Comparison of ENCODE assay signal across 11 cellular contexts in the genomic region with DNA sequence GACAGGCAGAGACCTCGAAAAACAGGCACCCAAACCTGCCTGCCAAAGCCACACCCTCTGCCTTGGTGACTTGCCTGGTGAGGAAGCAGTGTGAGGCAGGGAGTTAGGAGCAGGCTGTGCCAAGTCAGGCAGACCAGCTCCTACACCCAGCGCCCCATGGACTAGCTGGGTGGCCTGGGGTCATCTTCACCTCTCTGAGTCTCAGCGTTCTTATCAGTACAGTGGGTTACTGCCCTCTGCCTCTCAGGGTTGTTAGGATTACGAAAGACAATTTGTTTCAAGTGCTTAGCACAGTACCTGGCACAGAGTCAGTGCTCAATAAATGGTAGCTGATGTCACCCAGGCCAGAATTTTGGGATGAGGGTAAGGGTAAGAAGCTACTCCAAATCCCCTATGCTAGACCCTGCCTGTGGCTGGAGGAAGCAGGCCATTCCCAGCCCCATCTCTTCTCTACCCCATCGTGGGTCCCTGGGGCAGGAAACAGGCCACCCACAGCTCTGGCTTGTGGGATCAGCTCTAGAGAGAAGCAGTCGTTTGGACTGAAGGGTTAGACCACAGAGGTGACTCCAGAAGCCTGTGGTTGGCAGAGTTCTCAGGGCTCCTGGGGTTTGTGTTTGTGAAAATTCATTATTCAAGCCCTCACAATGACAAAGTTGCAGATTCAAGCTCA. TPM values are rescaled to one million over a fixed set of nuclear protein-coding genes. Genes with fewer than 3 reads are reported as not detected.
A peak's percentile ranks its signal among the peaks of the same experiment; 100 is the strongest.
DNase-seq lines count a peak whose midpoint lies in the region; ATAC-seq and TF ChIP-seq lines count a peak whose summit lies in the region.
"Had no signal": no experiment of that assay in that cellular context is flagged by ENCODE, and none has a peak within 500 bp of the region (broad histone marks: within the 10 kb centered on the region; RNA-seq: fewer than 3 reads in every experiment).

No MANE protein-coding gene starts in this region.

- H3K4me1 ChIP-seq in SK-N-SH (ENCODE audit: control insufficient read depth in 1 of 2, insufficient read depth in 2 of 2, low read depth in 1 of 2, low read length in 1 of 2) = peaks cover 0 to 4% of the 10 kb centered on the region in 2 experiments; a peak in 1 of 4 replicates
- H3K4me1 ChIP-seq in transverse colon = peaks cover 7 to 26% (median 13%) of the 10 kb centered on the region in 4 donors

- TF ChIP-seq EP300 in SK-N-SH (IDR thresholded peaks at IDR 0.05; ENCODE audit: borderline replicate concordance in 1 of 2, low read depth in 1 of 2, low read length in 1 of 2) = no peak
- TF ChIP-seq EP300 in transverse colon (IDR thresholded peaks at IDR 0.05; ENCODE audit: low read depth) = no peak

- ATAC-seq in SK-N-SH treated with all-trans-retinoic acid at 6 μM for 48 hours (no peak), left lobe of liver (peak; percentile 84), HG03571 (IDR thresholded peaks at IDR 0.05; ENCODE audit: unreplicated experiment) (no peak), GM19397 (IDR thresholded peaks at IDR 0.05; ENCODE audit: unreplicated experiment) (no peak)

- H2AFZ ChIP-seq in SK-N-SH (ENCODE audit: low read depth) = no peak overlapping the region

- H3K9ac ChIP-seq in SK-N-SH = no peak overlapping the region

- no peak overlapping the region for H3K4me2 ChIP-seq in SK-N-SH

- 49% methylated on average over 3 of the region's 6 CpGs for WGBS in SK-N-SH (ENCODE audit: low lambda C conversion rate)
- WGBS in transverse colon (ENCODE audit: low coverage in 1 of 2), 2 donors = 50% methylated on average over 5 of the region's 6 CpGs; no CpG with 5 or more reads in 1 of the 2 donors

- CTCF ChIA-PET in SK-N-SH (lab: Yijun Ruan, JAX) = interaction anchor here (0.7 to 9.3 kb wide), 27 partner anchors 9 to 323 kb away, joined by 3 to 109 read pairs (median 5); a partner anchor contains a TSS

- no peak for TF ChIP-seq CTCF in SK-N-SH (IDR thresholded peaks at IDR 0.05)
- no peak for TF ChIP-seq CTCF in brain microvascular endothelial cell (IDR thresholded peaks at IDR 0.05; ENCODE audit: low read depth, low read length, missing control alignments)
- no peak for TF ChIP-seq CTCF in transverse colon (IDR thresholded peaks at IDR 0.05)

- H4K20me1 ChIP-seq in SK-N-SH (ENCODE audit: insufficient read depth) = no peaks in the 10 kb centered on the region

- H3K9me2 ChIP-seq in SK-N-SH = no peaks in the 10 kb centered on the region

- POLR2A ChIA-PET in SK-N-SH (lab: Yijun Ruan, JAX) = interaction anchor here (0.6 kb wide), 1 partner anchor 35 kb away, joined by 4 read pairs; no protein-coding TSS in a partner anchor

- TF ChIP-seq RAD21 in SK-N-SH (IDR thresholded peaks at IDR 0.05; ENCODE audit: low read length) = no peak

- in situ Hi-C loops in brain microvascular endothelial cell (cut with HindIII; ENCODE audit: low pct_ligation_motif_present, low sequenced_read_pairs) = no loop called here
- in situ Hi-C loops in transverse colon (cut with MboI; ENCODE audit: low pct_ligation_motif_present in 1 of 4, low pct_unique_long_range_greater_than_20kb in 1 of 4, low sequenced_read_pairs in 3 of 4) = no loop called here

- H3K27ac ChIP-seq in SK-N-SH (ENCODE audit: low read depth in 2 of 2, low read length in 1 of 2) = no peak overlapping the region
- no peak overlapping the region for H3K27ac ChIP-seq in brain microvascular endothelial cell
- peak overlapping the region; percentile 36 to 60 (median 40) for H3K27ac ChIP-seq in transverse colon
- H3K27ac ChIP-seq: WERI-Rb-1 had no signal

- H3K9me3 ChIP-seq in SK-N-SH (no peaks in the 10 kb centered on the region), transverse colon (no peaks in the 10 kb centered on the region)

- no peaks in the 10 kb centered on the region for H3K79me2 ChIP-seq in SK-N-SH (ENCODE audit: insufficient read depth)

- no peak for TF ChIP-seq POLR2A in transverse colon (IDR thresholded peaks at IDR 0.05)

- intact Hi-C loops in transverse colon (cut with DNase I; ENCODE audit: low total_unique reads) = no loop called here

- H3K27me3 ChIP-seq in SK-N-SH (ENCODE audit: insufficient read depth) (no peaks in the 10 kb centered on the region), brain microvascular endothelial cell (replicated peaks) (no peaks in the 10 kb centered on the region), transverse colon (no peaks in the 10 kb centered on the region)

- H3K4me3 ChIP-seq in SK-N-SH (ENCODE audit: low read depth in 2 of 2, low read length in 1 of 2) = no peak overlapping the region
- no peak overlapping the region for H3K4me3 ChIP-seq in brain microvascular endothelial cell (ENCODE audit: low read depth, low read length)
- no peak overlapping the region for H3K4me3 ChIP-seq in transverse colon

- H3K36me3 ChIP-seq in SK-N-SH (replicated peaks in 1 of 2; ENCODE audit: control insufficient read depth in 1 of 2, insufficient read depth in 2 of 2, low read length in 1 of 2) (no peaks in the 10 kb centered on the region), brain microvascular endothelial cell (replicated peaks) (no peaks in the 10 kb centered on the region), transverse colon (no peaks in the 10 kb centered on the region)
- H3K36me3 ChIP-seq: WERI-Rb-1 had no signal

- DNase-seq in SK-N-SH (peak; percentile 17), brain microvascular endothelial cell (peak; percentile 20), left lobe of liver (ENCODE audit: low spot score) (peak; percentile 90), transverse colon (peak; percentile 67)
- DNase-seq in activated CD4-positive, alpha-beta T cell treated with anti-CD3 and anti-CD28 coated beads, Interleukin-2, amount 50 U/mL, for 1 hour = no peak
- DNase-seq: 8988T, islet precursor cell, WERI-Rb-1 had no signal

- no peaks in the 10 kb centered on the region for H3F3A ChIP-seq in SK-N-SH (replicated peaks; ENCODE audit: insufficient read depth)

TF ChIP-seq in SK-N-SH, 30 proteins besides CTCF, POLR2A, EP300 and RAD21 (continues in another document):
- TF ChIP-seq, protein P1, sequence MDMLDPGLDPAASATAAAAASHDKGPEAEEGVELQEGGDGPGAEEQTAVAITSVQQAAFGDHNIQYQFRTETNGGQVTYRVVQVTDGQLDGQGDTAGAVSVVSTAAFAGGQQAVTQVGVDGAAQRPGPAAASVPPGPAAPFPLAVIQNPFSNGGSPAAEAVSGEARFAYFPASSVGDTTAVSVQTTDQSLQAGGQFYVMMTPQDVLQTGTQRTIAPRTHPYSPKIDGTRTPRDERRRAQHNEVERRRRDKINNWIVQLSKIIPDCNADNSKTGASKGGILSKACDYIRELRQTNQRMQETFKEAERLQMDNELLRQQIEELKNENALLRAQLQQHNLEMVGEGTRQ (IDR thresholded peaks at IDR 0.05; ENCODE audit: borderline replicate concordance, low read depth, low read length) = no peak
- TF ChIP-seq TEAD4 (IDR thresholded peaks at IDR 0.05; ENCODE audit: borderline replicate concordance, insufficient read depth) (no peak), FOXJ3 (CRISPR knock-in tag; IDR thresholded peaks at IDR 0.05) (no peak), ELF1 (IDR thresholded peaks at IDR 0.05) (no peak), SIN3A (IDR thresholded peaks at IDR 0.05; ENCODE audit: borderline replicate concordance, low read depth, low read length) (no peak), TCF12 (IDR thresholded peaks at IDR 0.05) (no peak), CHD2 (IDR thresholded peaks at IDR 0.05; ENCODE audit: low read length, partially characterized antibody) (no peak), EZH2phosphoT487 (IDR thresholded peaks at IDR 0.05; ENCODE audit: borderline replicate concordance, low read depth) (no peak)

TF ChIP-seq in SK-N-SH treated with all-trans-retinoic acid at 6 μM for 48 hours, 23 proteins besides CTCF, POLR2A, EP300 and RAD21 (continues in another document):
- no peak for TF ChIP-seq TCF4 (CRISPR knock-in tag; IDR thresholded peaks at IDR 0.05; ENCODE audit: borderline replicate concordance)
- TF ChIP-seq, protein P2, sequence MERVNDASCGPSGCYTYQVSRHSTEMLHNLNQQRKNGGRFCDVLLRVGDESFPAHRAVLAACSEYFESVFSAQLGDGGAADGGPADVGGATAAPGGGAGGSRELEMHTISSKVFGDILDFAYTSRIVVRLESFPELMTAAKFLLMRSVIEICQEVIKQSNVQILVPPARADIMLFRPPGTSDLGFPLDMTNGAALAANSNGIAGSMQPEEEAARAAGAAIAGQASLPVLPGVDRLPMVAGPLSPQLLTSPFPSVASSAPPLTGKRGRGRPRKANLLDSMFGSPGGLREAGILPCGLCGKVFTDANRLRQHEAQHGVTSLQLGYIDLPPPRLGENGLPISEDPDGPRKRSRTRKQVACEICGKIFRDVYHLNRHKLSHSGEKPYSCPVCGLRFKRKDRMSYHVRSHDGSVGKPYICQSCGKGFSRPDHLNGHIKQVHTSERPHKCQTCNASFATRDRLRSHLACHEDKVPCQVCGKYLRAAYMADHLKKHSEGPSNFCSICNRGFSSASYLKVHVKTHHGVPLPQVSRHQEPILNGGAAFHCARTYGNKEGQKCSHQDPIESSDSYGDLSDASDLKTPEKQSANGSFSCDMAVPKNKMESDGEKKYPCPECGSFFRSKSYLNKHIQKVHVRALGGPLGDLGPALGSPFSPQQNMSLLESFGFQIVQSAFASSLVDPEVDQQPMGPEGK (CRISPR knock-in tag; IDR thresholded peaks at IDR 0.05; ENCODE audit: borderline replicate concordance) = no peak
- no peak for TF ChIP-seq SNAI2 (CRISPR knock-in tag; IDR thresholded peaks at IDR 0.05)
- no peak for TF ChIP-seq TOX (CRISPR knock-in tag; IDR thresholded peaks at IDR 0.05; ENCODE audit: borderline replicate concordance)

RNA-seq across cellular contexts. Expression of a gene that starts 10.1 kb away (rescaled TPM):
- not detected in 2 replicates for polyA plus RNA-seq in SK-N-SH (2012; rRNA removed)
- not detected in 2 replicates for polyA plus RNA-seq in SK-N-SH (2012; cell fraction: cytosol; rRNA removed)
- not detected in 2 replicates for polyA plus RNA-seq in SK-N-SH (2012; cell fraction: nucleus; rRNA removed)
- total RNA-seq in left lobe of liver = 0.75 TPM
- 100 to 1,000 TPM in 2 of 4 donors, 10 to 100 TPM in 1, 1 to 10 TPM in 1; 3.4 to 150 (median 121) TPM for total RNA-seq in transverse colon

RNA-seq across cellular contexts. Expression of a gene that starts 12.5 kb away (rescaled TPM):
- not detected in 2 replicates for polyA plus RNA-seq in SK-N-SH (2012; rRNA removed)
- polyA plus RNA-seq in SK-N-SH (2012; cell fraction: cytosol; rRNA removed) = not detected in 2 replicates
- not detected in 2 replicates for polyA plus RNA-seq in SK-N-SH (2012; cell fraction: nucleus; rRNA removed)
- 0.15 TPM for total RNA-seq in left lobe of liver
- total RNA-seq in transverse colon = 10 to 100 TPM; 13.9 to 46.8 (median 16.4) TPM

RNA-seq across cellular contexts. Expression of a gene that starts 21.2 kb away (rescaled TPM):
- polyA plus RNA-seq in SK-N-SH (2012; rRNA removed) = not detected in 2 replicates
- polyA plus RNA-seq in SK-N-SH (2012; cell fraction: cytosol; rRNA removed) = not detected in 2 replicates
- polyA plus RNA-seq in SK-N-SH (2012; cell fraction: nucleus; rRNA removed) = not detected in 2 replicates
- total RNA-seq in left lobe of liver = not detected
- not detected for total RNA-seq in transverse colon

RNA-seq across cellular contexts. Expression of a gene that starts 25.9 kb away (rescaled TPM):
- 12.1 and 12.7 TPM in 2 replicates for polyA plus RNA-seq in SK-N-SH (2012; rRNA removed)
- 14.1 and 14.6 TPM in 2 replicates for polyA plus RNA-seq in SK-N-SH (2012; cell fraction: cytosol; rRNA removed)
- 6.7 and 7.9 TPM in 2 replicates for polyA plus RNA-seq in SK-N-SH (2012; cell fraction: nucleus; rRNA removed)
- total RNA-seq in left lobe of liver (9.9 TPM), transverse colon (10 to 100 TPM in 3 of 4 donors, 1 to 10 TPM in 1; 9.8 to 40.5 (median 31.0) TPM)

RNA-seq across cellular contexts. Expression of a gene that starts 59.7 kb away (rescaled TPM):
- polyA plus RNA-seq in SK-N-SH (2012; rRNA removed) = 1.8 and 1.9 TPM in 2 replicates
- polyA plus RNA-seq in SK-N-SH (2012; cell fraction: cytosol; rRNA removed) = 0.10 and 0.22 TPM in 2 replicates
- 18.2 and 24.4 TPM in 2 replicates for polyA plus RNA-seq in SK-N-SH (2012; cell fraction: nucleus; rRNA removed)
- total RNA-seq in left lobe of liver (5.5 TPM), transverse colon (1 to 10 TPM; 2.0 to 8.2 (median 4.4) TPM)

Comparison
In these comparisons a context has a peak if more than half of its experiments do, and no peak if none do; other contexts are left out.
1. H3K27ac ChIP-seq: peak in transverse colon (4 of 4); none in SK-N-SH (0 of 2) and brain microvascular endothelial cell (single experiment).
2. RNA of a gene that starts 12.5 kb away (total RNA-seq): 13.9 to 46.8 TPM in transverse colon; 0.15 TPM in left lobe of liver (single experiment); every median in the first group is over 10 times any median in the second.